In genomic region chrX:24309580-24310374, GRCh38 we compare ENCODE assay signal across 16 cellular contexts. TPM values are rescaled to one million over a fixed set of nuclear protein-coding genes. Genes with fewer than 3 reads are reported as not detected.
DNase-seq lines count a peak whose midpoint lies in the region; ATAC-seq, FAIRE-seq and TF ChIP-seq lines count a peak whose summit lies in the region.
"Not testable (repeated sequence)": the region's sequence is repeated elsewhere in the genome, so short reads cannot be mapped to it uniquely, and the experiment has no call there.
"Had no signal": no experiment of that assay in that cellular context is flagged by ENCODE, and none has a peak within 500 bp of the region (broad histone marks: within the 10 kb centered on the region; RNA-seq: fewer than 3 reads in every experiment).

No MANE protein-coding gene starts in this region.

- H3K27ac Mint-ChIP-seq in activated T-helper 1 cell treated with anti-CD3 and anti-CD28 coated beads, Interleukin-12 subunit alpha, Interleukin-12 subunit beta, Interleukin-2, Interleukin-4 antibody, amounts not matched to agents 30 ng/mL and 10 ng/mL and 1 ng/mL, durations not matched to agents 14 hours and 24 hours and 36 hours = peak overlapping the region; percentile 23
- H3K27ac Mint-ChIP-seq in central memory CD8-positive, alpha-beta T cell (ENCODE audit: low read depth) = peak overlapping the region; percentile 49

- BruUV-seq in endothelial cell of umbilical vein (replicated peaks; lab: Mats Ljungman, UMichigan) = not testable (repeated sequence)

- H3K9me2 ChIP-seq in SK-N-SH = not testable (repeated sequence)

- H3K4me1 ChIP-seq in SK-N-SH (ENCODE audit: control insufficient read depth in 1 of 2, insufficient read depth in 2 of 2, low read depth in 1 of 2, low read length in 1 of 2); endothelial cell of umbilical vein (ENCODE audit: control insufficient read depth, extremely low read depth, insufficient read depth, low read length): not testable (repeated sequence)

- H3K4me2 ChIP-seq in SK-N-SH; endothelial cell of umbilical vein (ENCODE audit: insufficient read depth, low read length): not testable (repeated sequence)

- not testable (repeated sequence) for TF ChIP-seq CTCF in SK-N-SH (IDR thresholded peaks at IDR 0.05); endothelial cell of umbilical vein (IDR thresholded peaks at IDR 0.05; ENCODE audit: extremely low read depth in 1 of 2, insufficient read depth in 1 of 2, low read depth in 1 of 2, low read length in 2 of 2)

- H3K9me1 ChIP-seq in endothelial cell of umbilical vein (replicated peaks; ENCODE audit: control insufficient read depth, extremely low read depth, insufficient read depth, low read length) = not testable (repeated sequence)

- H3K79me2 ChIP-seq in SK-N-SH (ENCODE audit: insufficient read depth); endothelial cell of umbilical vein (ENCODE audit: control insufficient read depth, insufficient read depth, low read length): not testable (repeated sequence)

- not testable (repeated sequence) for H3K9me3 Mint-ChIP-seq in activated T-helper 1 cell treated with anti-CD3 and anti-CD28 coated beads, Interleukin-12 subunit alpha, Interleukin-12 subunit beta, Interleukin-2, Interleukin-4 antibody, amounts not matched to agents 30 ng/mL and 10 ng/mL and 1 ng/mL, durations not matched to agents 14 hours and 24 hours and 36 hours; central memory CD8-positive, alpha-beta T cell

- 61% methylated on average over 5 of the region's 6 CpGs for WGBS in SK-N-SH (ENCODE audit: low lambda C conversion rate)

- not testable (repeated sequence) for H3K9me3 ChIP-seq in SK-N-SH; endothelial cell of umbilical vein (replicated peaks; ENCODE audit: control insufficient read depth, insufficient read depth, low read length)

- dilution Hi-C loops in endothelial cell of umbilical vein (cut with MboI; ENCODE audit: extremely low pct_ligation_motif_present, low sequenced_read_pairs) = not testable (repeated sequence)

- H3K36me3 Mint-ChIP-seq in activated T-helper 1 cell treated with anti-CD3 and anti-CD28 coated beads, Interleukin-12 subunit alpha, Interleukin-12 subunit beta, Interleukin-2, Interleukin-4 antibody, amounts not matched to agents 30 ng/mL and 10 ng/mL and 1 ng/mL, durations not matched to agents 14 hours and 24 hours and 36 hours (ENCODE audit: low read depth); central memory CD8-positive, alpha-beta T cell (ENCODE audit: insufficient read depth): not testable (repeated sequence)

- H3K4me1 Mint-ChIP-seq in activated T-helper 1 cell treated with anti-CD3 and anti-CD28 coated beads, Interleukin-12 subunit alpha, Interleukin-12 subunit beta, Interleukin-2, Interleukin-4 antibody, amounts not matched to agents 30 ng/mL and 10 ng/mL and 1 ng/mL, durations not matched to agents 14 hours and 24 hours and 36 hours (ENCODE audit: low read depth) = peaks cover 20% of the 10 kb centered on the region
- H3K4me1 Mint-ChIP-seq in central memory CD8-positive, alpha-beta T cell = not testable (repeated sequence)

- DNase-seq in HTR-8/SVneo (ENCODE audit: insufficient read length, low spot score); activated T-helper 1 cell treated with anti-CD3 and anti-CD28 coated beads, Interleukin-12 subunit alpha, Interleukin-12 subunit beta, Interleukin-2, Interleukin-4 antibody, amounts not matched to agents 30 ng/mL and 10 ng/mL and 1 ng/mL, durations not matched to agents 14 hours and 24 hours and 36 hours (ENCODE audit: low spot score); central memory CD8-positive, alpha-beta T cell (ENCODE audit: low spot score in 2 of 2); endothelial cell of umbilical vein (ENCODE audit: low read depth, low spot score): not testable (repeated sequence)
- DNase-seq in NCI-H82 (lab: John Stamatoyannopoulos, UW) (peak; percentile 1), SK-N-SH (peak; percentile 36)

- peak in 1 of 2 experiments; percentile 67; a peak in 1 of 4 replicates for TF ChIP-seq EP300 in SK-N-SH (IDR thresholded peaks at IDR 0.05; ENCODE audit: borderline replicate concordance in 1 of 2, low read depth in 1 of 2, low read length in 1 of 2)

- TF ChIP-seq POLR2A in endothelial cell of umbilical vein (IDR thresholded peaks at IDR 0.05; ENCODE audit: low read depth, low read length) = not testable (repeated sequence)

- H3K36me3 ChIP-seq in SK-N-SH (replicated peaks in 1 of 2; ENCODE audit: control insufficient read depth in 1 of 2, insufficient read depth in 2 of 2, low read length in 1 of 2); endothelial cell of umbilical vein (ENCODE audit: control insufficient read depth in 2 of 2, extremely low read depth in 1 of 2, insufficient read depth in 2 of 2, low read length in 2 of 2): not testable (repeated sequence)

- not testable (repeated sequence) for H3K4me3 ChIP-seq in SK-N-SH (ENCODE audit: low read depth in 2 of 2, low read length in 1 of 2); endothelial cell of umbilical vein (replicated peaks in 1 of 3; ENCODE audit: insufficient read depth in 1 of 3, low read depth in 1 of 3, low read length in 3 of 3)

- intact Hi-C loops in activated T-helper 1 cell treated with anti-CD3 and anti-CD28 coated beads, Interleukin-12 subunit alpha, Interleukin-12 subunit beta, Interleukin-2, Interleukin-4 antibody, amounts not matched to agents 30 ng/mL and 10 ng/mL and 1 ng/mL, durations not matched to agents 14 hours and 24 hours and 36 hours (cut with micrococcal nuclease) = loop anchor here (2.0 kb wide), 2 partner anchors 33 to 57 kb away; no protein-coding TSS in a partner anchor
- intact Hi-C loops in endothelial cell of umbilical vein (cut with micrococcal nuclease) = not testable (repeated sequence)

- H3K4me3 Mint-ChIP-seq in activated T-helper 1 cell treated with anti-CD3 and anti-CD28 coated beads, Interleukin-12 subunit alpha, Interleukin-12 subunit beta, Interleukin-2, Interleukin-4 antibody, amounts not matched to agents 30 ng/mL and 10 ng/mL and 1 ng/mL, durations not matched to agents 14 hours and 24 hours and 36 hours; central memory CD8-positive, alpha-beta T cell: not testable (repeated sequence)

- H4K20me1 ChIP-seq in SK-N-SH (ENCODE audit: insufficient read depth); endothelial cell of umbilical vein (replicated peaks; ENCODE audit: control insufficient read depth, extremely low read depth, insufficient read depth, low read length): not testable (repeated sequence)

- POLR2A ChIA-PET in SK-N-SH (lab: Yijun Ruan, JAX); endothelial cell of umbilical vein (lab: Charles Lee): not testable (repeated sequence)

- H3K9ac ChIP-seq in SK-N-SH; endothelial cell of umbilical vein (replicated peaks; ENCODE audit: extremely low read depth, insufficient read depth, low read length): not testable (repeated sequence)

- H3K27me3 Mint-ChIP-seq in activated T-helper 1 cell treated with anti-CD3 and anti-CD28 coated beads, Interleukin-12 subunit alpha, Interleukin-12 subunit beta, Interleukin-2, Interleukin-4 antibody, amounts not matched to agents 30 ng/mL and 10 ng/mL and 1 ng/mL, durations not matched to agents 14 hours and 24 hours and 36 hours (ENCODE audit: insufficient read depth); central memory CD8-positive, alpha-beta T cell: not testable (repeated sequence)

- H3K27me3 ChIP-seq in SK-N-SH (ENCODE audit: insufficient read depth); endothelial cell of umbilical vein (ENCODE audit: control insufficient read depth in 2 of 2, insufficient read depth in 2 of 2, low read length in 2 of 2): not testable (repeated sequence)

- H3F3A ChIP-seq in SK-N-SH (replicated peaks; ENCODE audit: insufficient read depth) = not testable (repeated sequence)

- H2AFZ ChIP-seq in SK-N-SH (ENCODE audit: low read depth); endothelial cell of umbilical vein (ENCODE audit: low read depth, low read length): not testable (repeated sequence)

- CTCF ChIA-PET in SK-N-SH (lab: Yijun Ruan, JAX); endothelial cell of umbilical vein (lab: Charles Lee): not testable (repeated sequence)

- peak overlapping the region in 1 of 2 experiments; percentile 50; a peak in 1 of 4 replicates for H3K27ac ChIP-seq in SK-N-SH (ENCODE audit: low read depth in 2 of 2, low read length in 1 of 2)
- H3K27ac ChIP-seq in endothelial cell of umbilical vein (ENCODE audit: insufficient read depth, low read depth, low read length) = not testable (repeated sequence)

- not testable (repeated sequence) for TF ChIP-seq RAD21 in SK-N-SH (IDR thresholded peaks at IDR 0.05; ENCODE audit: low read length)

- not testable (repeated sequence) for ATAC-seq in central memory CD8-positive, alpha-beta T cell (replicated peaks; ENCODE audit: extremely low read depth, poor library complexity, severe bottlenecking)

- peak; percentile 26 for FAIRE-seq in HTR-8/SVneo (lab: Jason Lieb, UNC)
- peak; percentile 52 for FAIRE-seq in endothelial cell of umbilical vein (lab: Jason Lieb, UNC)
- FAIRE-seq in islet of Langerhans (lab: Jason Lieb, UNC) = peak; percentile 78

RNA-seq across cellular contexts. Expression of gene SUPT20HL2, which starts 4.1 kb away (rescaled TPM):
- polyA plus RNA-seq in SK-N-SH (2012; rRNA removed) (not detected in 2 replicates), endothelial cell of umbilical vein (not detected in 2 replicates)
- not detected in 2 replicates for polyA plus RNA-seq in SK-N-SH (2012; cell fraction: cytosol; rRNA removed)
- not detected in 2 replicates for polyA plus RNA-seq in SK-N-SH (2012; cell fraction: nucleus; rRNA removed)
- total RNA-seq in activated T-helper 1 cell treated with anti-CD3 and anti-CD28 coated beads, Interleukin-12 subunit alpha, Interleukin-12 subunit beta, Interleukin-2, Interleukin-4 antibody, amounts not matched to agents 30 ng/mL and 10 ng/mL and 1 ng/mL, durations not matched to agents 14 hours and 24 hours and 36 hours = not detected in 2 replicates
- not detected in 2 replicates for total RNA-seq in endothelial cell of umbilical vein
- not detected in 2 replicates for polyA plus RNA-seq in endothelial cell of umbilical vein (2011; cell fraction: cytosol; rRNA removed)
- polyA plus RNA-seq in endothelial cell of umbilical vein (2011; cell fraction: nucleus; rRNA removed) = not detected in 2 replicates
- polyA plus RNA-seq in endothelial cell of umbilical vein (2012) = not detected in 2 replicates
- polyA minus RNA-seq in endothelial cell of umbilical vein = not detected in 2 replicates
- polyA minus RNA-seq in endothelial cell of umbilical vein (2011; cell fraction: cytosol; rRNA and poly(A)+ RNA removed) = not detected
- polyA minus RNA-seq in endothelial cell of umbilical vein (2011; cell fraction: nucleus; rRNA and poly(A)+ RNA removed) = not detected in 2 replicates
- total RNA-seq: A673; CD4-positive, alpha-beta memory T cell; CD4-positive, CD25-positive, alpha-beta regulatory T cell; CD8-positive, alpha-beta memory T cell; Daoy; G401; GM12878 had no signal
- polyA plus RNA-seq: AG04450; CD14-positive monocyte; CD4-positive, alpha-beta memory T cell; CD4-positive, CD25-positive, alpha-beta regulatory T cell; CD8-positive, alpha-beta memory T cell; GM12878 had no signal

RNA-seq across cellular contexts. Expression of gene SUPT20HL1, which starts 50.7 kb away (rescaled TPM):
- not detected in 2 replicates for polyA plus RNA-seq in SK-N-SH (2012; rRNA removed)
- not detected in 2 replicates for polyA plus RNA-seq in SK-N-SH (2012; cell fraction: cytosol; rRNA removed)
- not detected in 2 replicates for polyA plus RNA-seq in SK-N-SH (2012; cell fraction: nucleus; rRNA removed)
- total RNA-seq in activated T-helper 1 cell treated with anti-CD3 and anti-CD28 coated beads, Interleukin-12 subunit alpha, Interleukin-12 subunit beta, Interleukin-2, Interleukin-4 antibody, amounts not matched to agents 30 ng/mL and 10 ng/mL and 1 ng/mL, durations not matched to agents 14 hours and 24 hours and 36 hours = 0.07 TPM in 1 of 2 replicates, not detected in the other
- not detected in 2 replicates for total RNA-seq in endothelial cell of umbilical vein
- polyA plus RNA-seq in endothelial cell of umbilical vein = not detected in 2 replicates
- polyA plus RNA-seq in endothelial cell of umbilical vein (2011; cell fraction: cytosol; rRNA removed) = not detected in 2 replicates
- not detected in 2 replicates for polyA plus RNA-seq in endothelial cell of umbilical vein (2011; cell fraction: nucleus; rRNA removed)
- not detected in 2 replicates for polyA plus RNA-seq in endothelial cell of umbilical vein (2012)
- not detected in 2 replicates for polyA minus RNA-seq in endothelial cell of umbilical vein
- polyA minus RNA-seq in endothelial cell of umbilical vein (2011; cell fraction: cytosol; rRNA and poly(A)+ RNA removed) = not detected
- polyA minus RNA-seq in endothelial cell of umbilical vein (2011; cell fraction: nucleus; rRNA and poly(A)+ RNA removed) = not detected in 2 replicates
- total RNA-seq: A673; CD4-positive, alpha-beta memory T cell; CD4-positive, CD25-positive, alpha-beta regulatory T cell; CD8-positive, alpha-beta memory T cell; Daoy; G401; GM12878 had no signal
- polyA plus RNA-seq: AG04450; CD14-positive monocyte; CD4-positive, alpha-beta memory T cell; CD4-positive, CD25-positive, alpha-beta regulatory T cell; GM12878 had no signal
